ENCODE assay signal across 1 cellular context in genomic region chr3:5645311-5646029, GRCh38.
TF ChIP-seq lines count a peak whose summit lies in the region.

No MANE protein-coding gene starts in this region.

TF ChIP-seq in GM12878, 131 proteins besides CTCF, POLR2A, EP300 and RAD21 (continued from another document):
- TF ChIP-seq, protein P1, sequence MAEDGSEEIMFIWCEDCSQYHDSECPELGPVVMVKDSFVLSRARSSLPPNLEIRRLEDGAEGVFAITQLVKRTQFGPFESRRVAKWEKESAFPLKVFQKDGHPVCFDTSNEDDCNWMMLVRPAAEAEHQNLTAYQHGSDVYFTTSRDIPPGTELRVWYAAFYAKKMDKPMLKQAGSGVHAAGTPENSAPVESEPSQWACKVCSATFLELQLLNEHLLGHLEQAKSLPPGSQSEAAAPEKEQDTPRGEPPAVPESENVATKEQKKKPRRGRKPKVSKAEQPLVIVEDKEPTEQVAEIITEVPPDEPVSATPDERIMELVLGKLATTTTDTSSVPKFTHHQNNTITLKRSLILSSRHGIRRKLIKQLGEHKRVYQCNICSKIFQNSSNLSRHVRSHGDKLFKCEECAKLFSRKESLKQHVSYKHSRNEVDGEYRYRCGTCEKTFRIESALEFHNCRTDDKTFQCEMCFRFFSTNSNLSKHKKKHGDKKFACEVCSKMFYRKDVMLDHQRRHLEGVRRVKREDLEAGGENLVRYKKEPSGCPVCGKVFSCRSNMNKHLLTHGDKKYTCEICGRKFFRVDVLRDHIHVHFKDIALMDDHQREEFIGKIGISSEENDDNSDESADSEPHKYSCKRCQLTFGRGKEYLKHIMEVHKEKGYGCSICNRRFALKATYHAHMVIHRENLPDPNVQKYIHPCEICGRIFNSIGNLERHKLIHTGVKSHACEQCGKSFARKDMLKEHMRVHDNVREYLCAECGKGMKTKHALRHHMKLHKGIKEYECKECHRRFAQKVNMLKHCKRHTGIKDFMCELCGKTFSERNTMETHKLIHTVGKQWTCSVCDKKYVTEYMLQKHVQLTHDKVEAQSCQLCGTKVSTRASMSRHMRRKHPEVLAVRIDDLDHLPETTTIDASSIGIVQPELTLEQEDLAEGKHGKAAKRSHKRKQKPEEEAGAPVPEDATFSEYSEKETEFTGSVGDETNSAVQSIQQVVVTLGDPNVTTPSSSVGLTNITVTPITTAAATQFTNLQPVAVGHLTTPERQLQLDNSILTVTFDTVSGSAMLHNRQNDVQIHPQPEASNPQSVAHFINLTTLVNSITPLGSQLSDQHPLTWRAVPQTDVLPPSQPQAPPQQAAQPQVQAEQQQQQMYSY (CRISPR knock-in tag; IDR thresholded peaks at IDR 0.05): no peak
- no peak for TF ChIP-seq MEF2A (IDR thresholded peaks at IDR 0.05; ENCODE audit: insufficient read depth, low read depth, low read length)
- no peak for TF ChIP-seq BHLHE40 (IDR thresholded peaks at IDR 0.05; ENCODE audit: borderline replicate concordance in 1 of 2, low read depth in 2 of 2, low read length in 1 of 2)
- TF ChIP-seq ZNF384 (IDR thresholded peaks at IDR 0.05; ENCODE audit: borderline replicate concordance, low read depth, low read length): no peak
- no peak for TF ChIP-seq ASH2L (IDR thresholded peaks at IDR 0.05; ENCODE audit: borderline replicate concordance, low read depth)
- no peak for TF ChIP-seq KLF5 (IDR thresholded peaks at IDR 0.05; ENCODE audit: partially characterized antibody)
- no peak for TF ChIP-seq ZNF217 (IDR thresholded peaks at IDR 0.05)
- TF ChIP-seq EGR1 (IDR thresholded peaks at IDR 0.05; ENCODE audit: borderline replicate concordance in 1 of 2, low read depth in 2 of 2, low read length in 2 of 2): no peak
- no peak for TF ChIP-seq NFYA (IDR thresholded peaks at IDR 0.05; ENCODE audit: borderline replicate concordance, low read depth, low read length)
- no peak for TF ChIP-seq TCF7 (IDR thresholded peaks at IDR 0.05; ENCODE audit: borderline replicate concordance)
- TF ChIP-seq KAT2A (conservative IDR thresholded peaks at IDR 0.05; ENCODE audit: control insufficient read depth, low read depth, low read length): no peak
- no peak for TF ChIP-seq PAX5 (IDR thresholded peaks at IDR 0.05; ENCODE audit: borderline replicate concordance, low read depth, low read length)
